In the genomic region with DNA sequence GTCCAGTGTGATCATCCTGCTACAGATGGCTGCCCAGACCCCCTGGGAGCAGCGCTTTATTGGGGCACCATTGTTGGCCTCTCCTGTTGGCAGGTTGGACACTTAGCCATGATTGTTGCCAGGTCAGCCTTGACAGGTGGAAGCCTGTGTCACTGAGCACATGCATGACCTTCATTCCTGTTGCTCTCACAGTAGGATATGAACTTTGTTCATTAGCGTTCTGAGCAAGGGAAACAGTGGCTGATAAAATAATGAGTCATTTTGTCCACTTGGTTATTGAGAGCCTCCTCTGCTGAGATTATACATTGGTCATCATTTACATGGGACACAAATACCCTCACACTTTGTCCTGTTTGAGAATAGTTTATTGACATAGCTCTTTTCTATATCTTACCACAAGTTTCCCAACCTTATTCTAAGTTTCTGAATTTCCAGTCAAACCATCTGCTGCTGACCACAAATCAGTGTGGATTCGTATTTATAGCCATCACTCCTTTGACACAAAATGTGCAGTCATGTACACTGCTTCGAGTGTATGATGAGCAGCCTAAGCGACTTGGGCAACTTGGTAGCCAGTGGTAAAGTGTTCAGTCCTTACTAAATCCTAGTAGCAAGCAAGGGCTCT, we compare ENCODE assay signal across 1 cellular context.
TF ChIP-seq lines count a peak whose summit lies in the region.

No MANE protein-coding gene starts in this region.

TF ChIP-seq in K562, 482 proteins besides CTCF, POLR2A, EP300 and RAD21 (continued from another document):
- TF ChIP-seq, protein P1, sequence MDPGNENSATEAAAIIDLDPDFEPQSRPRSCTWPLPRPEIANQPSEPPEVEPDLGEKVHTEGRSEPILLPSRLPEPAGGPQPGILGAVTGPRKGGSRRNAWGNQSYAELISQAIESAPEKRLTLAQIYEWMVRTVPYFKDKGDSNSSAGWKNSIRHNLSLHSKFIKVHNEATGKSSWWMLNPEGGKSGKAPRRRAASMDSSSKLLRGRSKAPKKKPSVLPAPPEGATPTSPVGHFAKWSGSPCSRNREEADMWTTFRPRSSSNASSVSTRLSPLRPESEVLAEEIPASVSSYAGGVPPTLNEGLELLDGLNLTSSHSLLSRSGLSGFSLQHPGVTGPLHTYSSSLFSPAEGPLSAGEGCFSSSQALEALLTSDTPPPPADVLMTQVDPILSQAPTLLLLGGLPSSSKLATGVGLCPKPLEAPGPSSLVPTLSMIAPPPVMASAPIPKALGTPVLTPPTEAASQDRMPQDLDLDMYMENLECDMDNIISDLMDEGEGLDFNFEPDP (CRISPR knock-in tag; IDR thresholded peaks at IDR 0.05), result no peak
